1 cellular context compared by ENCODE assay signal in the genomic region with DNA sequence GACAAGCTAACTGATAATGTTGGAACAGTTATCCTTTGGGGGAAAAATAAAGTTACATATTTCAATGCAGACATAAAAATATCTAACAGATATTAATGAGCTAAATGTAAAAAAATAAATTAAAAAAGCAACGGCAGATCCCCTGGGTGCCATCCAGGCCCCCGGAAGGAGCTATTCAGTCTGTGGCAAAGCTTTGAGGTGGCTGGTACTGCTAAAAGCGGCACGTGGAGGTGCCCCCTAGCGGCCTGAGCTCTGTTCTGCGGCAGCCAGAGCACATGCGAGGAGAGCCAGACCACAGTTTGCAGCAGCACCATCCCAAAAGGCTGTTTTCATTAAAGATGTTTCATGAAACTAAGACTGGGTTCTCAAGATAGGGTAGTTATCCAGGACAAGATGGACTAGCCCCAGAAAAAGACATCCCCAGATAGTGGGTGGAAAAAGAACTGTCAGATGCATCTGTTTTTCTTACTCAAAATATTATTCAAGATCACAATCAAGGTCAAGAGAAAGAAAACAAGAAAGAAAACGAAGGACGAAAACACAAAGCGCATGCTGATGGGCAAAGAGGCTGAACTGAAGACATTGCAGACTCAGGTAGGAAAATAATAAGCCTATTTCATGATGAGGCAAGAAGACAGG.
A peak's percentile ranks its signal among the peaks of the same experiment; 100 is the strongest.
TF ChIP-seq lines count a peak whose summit lies in the region.

No MANE protein-coding gene starts in this region.

TF ChIP-seq in K562, 482 proteins besides CTCF, POLR2A, EP300 and RAD21 (continues in another document):
- TF ChIP-seq, protein P1, sequence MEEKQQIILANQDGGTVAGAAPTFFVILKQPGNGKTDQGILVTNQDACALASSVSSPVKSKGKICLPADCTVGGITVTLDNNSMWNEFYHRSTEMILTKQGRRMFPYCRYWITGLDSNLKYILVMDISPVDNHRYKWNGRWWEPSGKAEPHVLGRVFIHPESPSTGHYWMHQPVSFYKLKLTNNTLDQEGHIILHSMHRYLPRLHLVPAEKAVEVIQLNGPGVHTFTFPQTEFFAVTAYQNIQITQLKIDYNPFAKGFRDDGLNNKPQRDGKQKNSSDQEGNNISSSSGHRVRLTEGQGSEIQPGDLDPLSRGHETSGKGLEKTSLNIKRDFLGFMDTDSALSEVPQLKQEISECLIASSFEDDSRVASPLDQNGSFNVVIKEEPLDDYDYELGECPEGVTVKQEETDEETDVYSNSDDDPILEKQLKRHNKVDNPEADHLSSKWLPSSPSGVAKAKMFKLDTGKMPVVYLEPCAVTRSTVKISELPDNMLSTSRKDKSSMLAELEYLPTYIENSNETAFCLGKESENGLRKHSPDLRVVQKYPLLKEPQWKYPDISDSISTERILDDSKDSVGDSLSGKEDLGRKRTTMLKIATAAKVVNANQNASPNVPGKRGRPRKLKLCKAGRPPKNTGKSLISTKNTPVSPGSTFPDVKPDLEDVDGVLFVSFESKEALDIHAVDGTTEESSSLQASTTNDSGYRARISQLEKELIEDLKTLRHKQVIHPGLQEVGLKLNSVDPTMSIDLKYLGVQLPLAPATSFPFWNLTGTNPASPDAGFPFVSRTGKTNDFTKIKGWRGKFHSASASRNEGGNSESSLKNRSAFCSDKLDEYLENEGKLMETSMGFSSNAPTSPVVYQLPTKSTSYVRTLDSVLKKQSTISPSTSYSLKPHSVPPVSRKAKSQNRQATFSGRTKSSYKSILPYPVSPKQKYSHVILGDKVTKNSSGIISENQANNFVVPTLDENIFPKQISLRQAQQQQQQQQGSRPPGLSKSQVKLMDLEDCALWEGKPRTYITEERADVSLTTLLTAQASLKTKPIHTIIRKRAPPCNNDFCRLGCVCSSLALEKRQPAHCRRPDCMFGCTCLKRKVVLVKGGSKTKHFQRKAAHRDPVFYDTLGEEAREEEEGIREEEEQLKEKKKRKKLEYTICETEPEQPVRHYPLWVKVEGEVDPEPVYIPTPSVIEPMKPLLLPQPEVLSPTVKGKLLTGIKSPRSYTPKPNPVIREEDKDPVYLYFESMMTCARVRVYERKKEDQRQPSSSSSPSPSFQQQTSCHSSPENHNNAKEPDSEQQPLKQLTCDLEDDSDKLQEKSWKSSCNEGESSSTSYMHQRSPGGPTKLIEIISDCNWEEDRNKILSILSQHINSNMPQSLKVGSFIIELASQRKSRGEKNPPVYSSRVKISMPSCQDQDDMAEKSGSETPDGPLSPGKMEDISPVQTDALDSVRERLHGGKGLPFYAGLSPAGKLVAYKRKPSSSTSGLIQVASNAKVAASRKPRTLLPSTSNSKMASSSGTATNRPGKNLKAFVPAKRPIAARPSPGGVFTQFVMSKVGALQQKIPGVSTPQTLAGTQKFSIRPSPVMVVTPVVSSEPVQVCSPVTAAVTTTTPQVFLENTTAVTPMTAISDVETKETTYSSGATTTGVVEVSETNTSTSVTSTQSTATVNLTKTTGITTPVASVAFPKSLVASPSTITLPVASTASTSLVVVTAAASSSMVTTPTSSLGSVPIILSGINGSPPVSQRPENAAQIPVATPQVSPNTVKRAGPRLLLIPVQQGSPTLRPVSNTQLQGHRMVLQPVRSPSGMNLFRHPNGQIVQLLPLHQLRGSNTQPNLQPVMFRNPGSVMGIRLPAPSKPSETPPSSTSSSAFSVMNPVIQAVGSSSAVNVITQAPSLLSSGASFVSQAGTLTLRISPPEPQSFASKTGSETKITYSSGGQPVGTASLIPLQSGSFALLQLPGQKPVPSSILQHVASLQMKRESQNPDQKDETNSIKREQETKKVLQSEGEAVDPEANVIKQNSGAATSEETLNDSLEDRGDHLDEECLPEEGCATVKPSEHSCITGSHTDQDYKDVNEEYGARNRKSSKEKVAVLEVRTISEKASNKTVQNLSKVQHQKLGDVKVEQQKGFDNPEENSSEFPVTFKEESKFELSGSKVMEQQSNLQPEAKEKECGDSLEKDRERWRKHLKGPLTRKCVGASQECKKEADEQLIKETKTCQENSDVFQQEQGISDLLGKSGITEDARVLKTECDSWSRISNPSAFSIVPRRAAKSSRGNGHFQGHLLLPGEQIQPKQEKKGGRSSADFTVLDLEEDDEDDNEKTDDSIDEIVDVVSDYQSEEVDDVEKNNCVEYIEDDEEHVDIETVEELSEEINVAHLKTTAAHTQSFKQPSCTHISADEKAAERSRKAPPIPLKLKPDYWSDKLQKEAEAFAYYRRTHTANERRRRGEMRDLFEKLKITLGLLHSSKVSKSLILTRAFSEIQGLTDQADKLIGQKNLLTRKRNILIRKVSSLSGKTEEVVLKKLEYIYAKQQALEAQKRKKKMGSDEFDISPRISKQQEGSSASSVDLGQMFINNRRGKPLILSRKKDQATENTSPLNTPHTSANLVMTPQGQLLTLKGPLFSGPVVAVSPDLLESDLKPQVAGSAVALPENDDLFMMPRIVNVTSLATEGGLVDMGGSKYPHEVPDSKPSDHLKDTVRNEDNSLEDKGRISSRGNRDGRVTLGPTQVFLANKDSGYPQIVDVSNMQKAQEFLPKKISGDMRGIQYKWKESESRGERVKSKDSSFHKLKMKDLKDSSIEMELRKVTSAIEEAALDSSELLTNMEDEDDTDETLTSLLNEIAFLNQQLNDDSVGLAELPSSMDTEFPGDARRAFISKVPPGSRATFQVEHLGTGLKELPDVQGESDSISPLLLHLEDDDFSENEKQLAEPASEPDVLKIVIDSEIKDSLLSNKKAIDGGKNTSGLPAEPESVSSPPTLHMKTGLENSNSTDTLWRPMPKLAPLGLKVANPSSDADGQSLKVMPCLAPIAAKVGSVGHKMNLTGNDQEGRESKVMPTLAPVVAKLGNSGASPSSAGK (IDR thresholded peaks at IDR 0.05) = peak; percentile 58
- TF ChIP-seq, protein P2, sequence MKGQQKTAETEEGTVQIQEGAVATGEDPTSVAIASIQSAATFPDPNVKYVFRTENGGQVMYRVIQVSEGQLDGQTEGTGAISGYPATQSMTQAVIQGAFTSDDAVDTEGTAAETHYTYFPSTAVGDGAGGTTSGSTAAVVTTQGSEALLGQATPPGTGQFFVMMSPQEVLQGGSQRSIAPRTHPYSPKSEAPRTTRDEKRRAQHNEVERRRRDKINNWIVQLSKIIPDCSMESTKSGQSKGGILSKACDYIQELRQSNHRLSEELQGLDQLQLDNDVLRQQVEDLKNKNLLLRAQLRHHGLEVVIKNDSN (CRISPR knock-in tag; IDR thresholded peaks at IDR 0.05) = peak; percentile 59
- TF ChIP-seq, protein P3, sequence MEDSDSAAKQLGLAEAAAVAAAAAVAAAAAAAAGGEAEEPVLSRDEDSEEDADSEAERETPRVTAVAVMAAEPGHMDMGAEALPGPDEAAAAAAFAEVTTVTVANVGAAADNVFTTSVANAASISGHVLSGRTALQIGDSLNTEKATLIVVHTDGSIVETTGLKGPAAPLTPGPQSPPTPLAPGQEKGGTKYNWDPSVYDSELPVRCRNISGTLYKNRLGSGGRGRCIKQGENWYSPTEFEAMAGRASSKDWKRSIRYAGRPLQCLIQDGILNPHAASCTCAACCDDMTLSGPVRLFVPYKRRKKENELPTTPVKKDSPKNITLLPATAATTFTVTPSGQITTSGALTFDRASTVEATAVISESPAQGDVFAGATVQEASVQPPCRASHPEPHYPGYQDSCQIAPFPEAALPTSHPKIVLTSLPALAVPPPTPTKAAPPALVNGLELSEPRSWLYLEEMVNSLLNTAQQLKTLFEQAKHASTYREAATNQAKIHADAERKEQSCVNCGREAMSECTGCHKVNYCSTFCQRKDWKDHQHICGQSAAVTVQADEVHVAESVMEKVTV (CRISPR knock-in tag; IDR thresholded peaks at IDR 0.05) = peak; percentile 80
- TF ChIP-seq, protein P4, sequence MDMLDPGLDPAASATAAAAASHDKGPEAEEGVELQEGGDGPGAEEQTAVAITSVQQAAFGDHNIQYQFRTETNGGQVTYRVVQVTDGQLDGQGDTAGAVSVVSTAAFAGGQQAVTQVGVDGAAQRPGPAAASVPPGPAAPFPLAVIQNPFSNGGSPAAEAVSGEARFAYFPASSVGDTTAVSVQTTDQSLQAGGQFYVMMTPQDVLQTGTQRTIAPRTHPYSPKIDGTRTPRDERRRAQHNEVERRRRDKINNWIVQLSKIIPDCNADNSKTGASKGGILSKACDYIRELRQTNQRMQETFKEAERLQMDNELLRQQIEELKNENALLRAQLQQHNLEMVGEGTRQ (CRISPR knock-in tag; IDR thresholded peaks at IDR 0.05) = peak; percentile 31; the same call in 1 of the 2 replicates
- TF ChIP-seq, protein P5, sequence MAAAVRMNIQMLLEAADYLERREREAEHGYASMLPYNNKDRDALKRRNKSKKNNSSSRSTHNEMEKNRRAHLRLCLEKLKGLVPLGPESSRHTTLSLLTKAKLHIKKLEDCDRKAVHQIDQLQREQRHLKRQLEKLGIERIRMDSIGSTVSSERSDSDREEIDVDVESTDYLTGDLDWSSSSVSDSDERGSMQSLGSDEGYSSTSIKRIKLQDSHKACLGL (CRISPR knock-in tag; IDR thresholded peaks at IDR 0.05; ENCODE audit: borderline replicate concordance, poor library complexity, severe bottlenecking) = no peak
- TF ChIP-seq HCFC1 (IDR thresholded peaks at IDR 0.05; ENCODE audit: low read depth, low read length) (0 out of 2 replicates have a peak, but pooled peaks have one; percentile 28), ZNF584 (CRISPR knock-in tag; IDR thresholded peaks at IDR 0.05; ENCODE audit: low read depth) (no peak), RB1 (IDR thresholded peaks at IDR 0.05; ENCODE audit: low read depth) (0 out of 2 replicates have a peak, but pooled peaks have one; percentile 20), L3MBTL2 (IDR thresholded peaks at IDR 0.05) (peak; percentile 55), PRMT5 (CRISPR knock-in tag; IDR thresholded peaks at IDR 0.05) (no peak), BDP1 (IDR thresholded peaks at IDR 0.05; ENCODE audit: insufficient read depth, insufficient read length) (no peak), EP400 (IDR thresholded peaks at IDR 0.05) (peak; percentile 49), ZNF140 (CRISPR knock-in tag; IDR thresholded peaks at IDR 0.05) (no peak)
- TF ChIP-seq, protein P6, sequence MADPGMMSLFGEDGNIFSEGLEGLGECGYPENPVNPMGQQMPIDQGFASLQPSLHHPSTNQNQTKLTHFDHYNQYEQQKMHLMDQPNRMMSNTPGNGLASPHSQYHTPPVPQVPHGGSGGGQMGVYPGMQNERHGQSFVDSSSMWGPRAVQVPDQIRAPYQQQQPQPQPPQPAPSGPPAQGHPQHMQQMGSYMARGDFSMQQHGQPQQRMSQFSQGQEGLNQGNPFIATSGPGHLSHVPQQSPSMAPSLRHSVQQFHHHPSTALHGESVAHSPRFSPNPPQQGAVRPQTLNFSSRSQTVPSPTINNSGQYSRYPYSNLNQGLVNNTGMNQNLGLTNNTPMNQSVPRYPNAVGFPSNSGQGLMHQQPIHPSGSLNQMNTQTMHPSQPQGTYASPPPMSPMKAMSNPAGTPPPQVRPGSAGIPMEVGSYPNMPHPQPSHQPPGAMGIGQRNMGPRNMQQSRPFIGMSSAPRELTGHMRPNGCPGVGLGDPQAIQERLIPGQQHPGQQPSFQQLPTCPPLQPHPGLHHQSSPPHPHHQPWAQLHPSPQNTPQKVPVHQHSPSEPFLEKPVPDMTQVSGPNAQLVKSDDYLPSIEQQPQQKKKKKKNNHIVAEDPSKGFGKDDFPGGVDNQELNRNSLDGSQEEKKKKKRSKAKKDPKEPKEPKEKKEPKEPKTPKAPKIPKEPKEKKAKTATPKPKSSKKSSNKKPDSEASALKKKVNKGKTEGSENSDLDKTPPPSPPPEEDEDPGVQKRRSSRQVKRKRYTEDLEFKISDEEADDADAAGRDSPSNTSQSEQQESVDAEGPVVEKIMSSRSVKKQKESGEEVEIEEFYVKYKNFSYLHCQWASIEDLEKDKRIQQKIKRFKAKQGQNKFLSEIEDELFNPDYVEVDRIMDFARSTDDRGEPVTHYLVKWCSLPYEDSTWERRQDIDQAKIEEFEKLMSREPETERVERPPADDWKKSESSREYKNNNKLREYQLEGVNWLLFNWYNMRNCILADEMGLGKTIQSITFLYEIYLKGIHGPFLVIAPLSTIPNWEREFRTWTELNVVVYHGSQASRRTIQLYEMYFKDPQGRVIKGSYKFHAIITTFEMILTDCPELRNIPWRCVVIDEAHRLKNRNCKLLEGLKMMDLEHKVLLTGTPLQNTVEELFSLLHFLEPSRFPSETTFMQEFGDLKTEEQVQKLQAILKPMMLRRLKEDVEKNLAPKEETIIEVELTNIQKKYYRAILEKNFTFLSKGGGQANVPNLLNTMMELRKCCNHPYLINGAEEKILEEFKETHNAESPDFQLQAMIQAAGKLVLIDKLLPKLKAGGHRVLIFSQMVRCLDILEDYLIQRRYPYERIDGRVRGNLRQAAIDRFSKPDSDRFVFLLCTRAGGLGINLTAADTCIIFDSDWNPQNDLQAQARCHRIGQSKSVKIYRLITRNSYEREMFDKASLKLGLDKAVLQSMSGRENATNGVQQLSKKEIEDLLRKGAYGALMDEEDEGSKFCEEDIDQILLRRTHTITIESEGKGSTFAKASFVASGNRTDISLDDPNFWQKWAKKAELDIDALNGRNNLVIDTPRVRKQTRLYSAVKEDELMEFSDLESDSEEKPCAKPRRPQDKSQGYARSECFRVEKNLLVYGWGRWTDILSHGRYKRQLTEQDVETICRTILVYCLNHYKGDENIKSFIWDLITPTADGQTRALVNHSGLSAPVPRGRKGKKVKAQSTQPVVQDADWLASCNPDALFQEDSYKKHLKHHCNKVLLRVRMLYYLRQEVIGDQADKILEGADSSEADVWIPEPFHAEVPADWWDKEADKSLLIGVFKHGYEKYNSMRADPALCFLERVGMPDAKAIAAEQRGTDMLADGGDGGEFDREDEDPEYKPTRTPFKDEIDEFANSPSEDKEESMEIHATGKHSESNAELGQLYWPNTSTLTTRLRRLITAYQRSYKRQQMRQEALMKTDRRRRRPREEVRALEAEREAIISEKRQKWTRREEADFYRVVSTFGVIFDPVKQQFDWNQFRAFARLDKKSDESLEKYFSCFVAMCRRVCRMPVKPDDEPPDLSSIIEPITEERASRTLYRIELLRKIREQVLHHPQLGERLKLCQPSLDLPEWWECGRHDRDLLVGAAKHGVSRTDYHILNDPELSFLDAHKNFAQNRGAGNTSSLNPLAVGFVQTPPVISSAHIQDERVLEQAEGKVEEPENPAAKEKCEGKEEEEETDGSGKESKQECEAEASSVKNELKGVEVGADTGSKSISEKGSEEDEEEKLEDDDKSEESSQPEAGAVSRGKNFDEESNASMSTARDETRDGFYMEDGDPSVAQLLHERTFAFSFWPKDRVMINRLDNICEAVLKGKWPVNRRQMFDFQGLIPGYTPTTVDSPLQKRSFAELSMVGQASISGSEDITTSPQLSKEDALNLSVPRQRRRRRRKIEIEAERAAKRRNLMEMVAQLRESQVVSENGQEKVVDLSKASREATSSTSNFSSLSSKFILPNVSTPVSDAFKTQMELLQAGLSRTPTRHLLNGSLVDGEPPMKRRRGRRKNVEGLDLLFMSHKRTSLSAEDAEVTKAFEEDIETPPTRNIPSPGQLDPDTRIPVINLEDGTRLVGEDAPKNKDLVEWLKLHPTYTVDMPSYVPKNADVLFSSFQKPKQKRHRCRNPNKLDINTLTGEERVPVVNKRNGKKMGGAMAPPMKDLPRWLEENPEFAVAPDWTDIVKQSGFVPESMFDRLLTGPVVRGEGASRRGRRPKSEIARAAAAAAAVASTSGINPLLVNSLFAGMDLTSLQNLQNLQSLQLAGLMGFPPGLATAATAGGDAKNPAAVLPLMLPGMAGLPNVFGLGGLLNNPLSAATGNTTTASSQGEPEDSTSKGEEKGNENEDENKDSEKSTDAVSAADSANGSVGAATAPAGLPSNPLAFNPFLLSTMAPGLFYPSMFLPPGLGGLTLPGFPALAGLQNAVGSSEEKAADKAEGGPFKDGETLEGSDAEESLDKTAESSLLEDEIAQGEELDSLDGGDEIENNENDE (IDR thresholded peaks at IDR 0.05; ENCODE audit: low read depth, low read length) = no peak
